Comparison of ENCODE assay signal across 23 cellular contexts in the genomic region with DNA sequence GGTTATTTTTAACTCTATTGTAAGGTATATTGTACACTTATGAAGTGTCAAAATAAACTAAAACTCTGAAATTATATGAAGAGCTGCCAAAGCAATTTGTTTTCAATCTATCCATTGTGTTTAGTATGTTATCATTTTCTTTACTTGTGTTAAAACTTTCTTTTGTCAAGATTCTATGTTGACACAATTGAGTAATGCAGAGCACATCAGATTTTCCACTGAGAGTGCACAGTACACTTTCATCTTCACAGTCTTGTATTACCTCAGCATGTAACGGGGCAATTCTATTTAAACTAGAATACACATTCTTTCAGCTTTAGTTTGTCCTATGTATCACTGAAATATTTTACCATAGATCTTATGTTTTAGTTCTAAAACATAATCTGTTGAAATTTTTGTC.
"Had no signal": no experiment of that assay in that cellular context is flagged by ENCODE, and none has a peak within 500 bp of the region (broad histone marks: within the 10 kb centered on the region; RNA-seq: fewer than 3 reads in every experiment).

No MANE protein-coding gene starts in this region.

- H3K4me1 Mint-ChIP-seq: activated CD4-positive, alpha-beta memory T cell treated with anti-CD3 and anti-CD28 coated beads, Interleukin-2, amount 10 ng/mL, durations not matched to agents 7 days and 5 days; activated CD4-positive, alpha-beta T cell treated with anti-CD3 and anti-CD28 coated beads for 36 hours; T-cell had no signal

- H3K9me3 Mint-ChIP-seq: activated CD4-positive, alpha-beta memory T cell treated with anti-CD3 and anti-CD28 coated beads, Interleukin-2, amount 10 ng/mL, durations not matched to agents 7 days and 5 days; T-cell had no signal

- H3K27me3 Mint-ChIP-seq: activated CD4-positive, alpha-beta memory T cell treated with anti-CD3 and anti-CD28 coated beads, Interleukin-2, amount 10 ng/mL, durations not matched to agents 7 days and 5 days; activated CD4-positive, alpha-beta T cell treated with anti-CD3 and anti-CD28 coated beads for 36 hours; activated naive CD8-positive, alpha-beta T cell; T-cell had no signal

- H3K27ac Mint-ChIP-seq: activated CD4-positive, alpha-beta memory T cell treated with anti-CD3 and anti-CD28 coated beads, Interleukin-2, amount 10 ng/mL, durations not matched to agents 7 days and 5 days; activated CD4-positive, alpha-beta T cell treated with anti-CD3 and anti-CD28 coated beads for 36 hours; activated naive CD8-positive, alpha-beta T cell; activated T-cell treated with anti-CD3 and anti-CD28 coated beads, Interleukin-2, amount 50 U/mL, for 72 hours; T-cell had no signal

- DNase-seq: activated CD4-positive, alpha-beta memory T cell treated with anti-CD3 and anti-CD28 coated beads, Interleukin-2, amount 10 ng/mL, durations not matched to agents 7 days and 5 days; activated CD4-positive, alpha-beta T cell treated with anti-CD3 and anti-CD28 coated beads for 36 hours; activated CD4-positive, alpha-beta T cell treated with anti-CD3 and anti-CD28 coated beads, Interleukin-2, amount 50 U/mL, for 1 hour; activated CD8-positive, alpha-beta memory T cell treated with anti-CD3 and anti-CD28 coated beads, Interleukin-2, amount 50 U/mL, for 4 hours; activated naive CD4-positive, alpha-beta T cell; activated T-cell treated with anti-CD3 and anti-CD28 coated beads, Interleukin-2, amount 50 U/mL, for 72 hours; anterior cingulate cortex; caudate nucleus; Karpas-422; MM.1S; NCI-H1105; NCI-H1436; NCI-H187; NCI-H2081; NCI-H510A treated with DMSO at 0.1 percent for 48 hours; PC-9; SIG-M5; T-cell; T-helper 2 cell; T1000 had no signal

- H3K4me3 Mint-ChIP-seq: activated CD4-positive, alpha-beta memory T cell treated with anti-CD3 and anti-CD28 coated beads, Interleukin-2, amount 10 ng/mL, durations not matched to agents 7 days and 5 days; activated CD4-positive, alpha-beta T cell treated with anti-CD3 and anti-CD28 coated beads for 36 hours; activated naive CD8-positive, alpha-beta T cell; activated T-cell treated with anti-CD3 and anti-CD28 coated beads, Interleukin-2, amount 50 U/mL, for 72 hours; T-cell had no signal

- ATAC-seq: activated CD4-positive, alpha-beta T cell treated with anti-CD3 and anti-CD28 coated beads for 36 hours; activated T-cell treated with anti-CD3 and anti-CD28 coated beads, Interleukin-2, amount 50 U/mL, for 72 hours; K562; T-cell had no signal

- H3K4me3 ChIP-seq: breast epithelium, K562, PC-9 had no signal
